ENCODE assay signal across 8 cellular contexts in genomic region chr19:16076154-16076957, GRCh38. TPM values are rescaled to one million over a fixed set of nuclear protein-coding genes. Genes with fewer than 3 reads are reported as not detected.
DNase-seq lines count a peak whose midpoint lies in the region; ATAC-seq and TF ChIP-seq lines count a peak whose summit lies in the region.

TSS of gene TPM4 (plus strand) at chr19:16076495. CDS start at chr19:16076566, 71 bp downstream.

- H3K27ac ChIP-seq in OCI-LY1 (ENCODE audit: low read depth, low read length, poor library complexity, severe bottlenecking) = peak within 1 kb of the TSS; percentile 84

- H4K20me1 ChIP-seq in OCI-LY1 (ENCODE audit: insufficient read depth, low read length) = no peaks in the 10 kb centered on the region

- no peaks in the 10 kb centered on the region for H3K9me2 ChIP-seq in OCI-LY1 (ENCODE audit: low read depth, low read length)

- peak; percentile 95 for DNase-seq in AG09319 (ENCODE audit: extremely low read depth, low read depth)
- DNase-seq in activated T-cell treated with anti-CD3 and anti-CD28 coated beads for 24 hours (ENCODE audit: low read depth) = peak; percentile 80
- no peak for DNase-seq in epithelial cell of proximal tubule (ENCODE audit: low read depth)
- DNase-seq in mucosa of gallbladder (ENCODE audit: low spot score) = peak; percentile 93
- peak; percentile 76 for DNase-seq in stimulated activated CD8-positive, alpha-beta memory T cell treated with anti-CD3 and anti-CD28 coated beads, Interleukin-4, amount 100 ng/mL, for 24 hours (ENCODE audit: low read depth)

- ATAC-seq in GM18868 (IDR thresholded peaks at IDR 0.05; ENCODE audit: unreplicated experiment) = peak; percentile 60
- peak; percentile 55 for ATAC-seq in HG03280 (IDR thresholded peaks at IDR 0.05; ENCODE audit: unreplicated experiment)

- H3F3A ChIP-seq in OCI-LY1 (ENCODE audit: insufficient read depth, low read length) = peaks cover 6% of the 10 kb centered on the region; the same call in 1 of the 2 replicates

- H3K4me3 ChIP-seq in OCI-LY1 (ENCODE audit: low read depth, low read length, poor library complexity, severe bottlenecking) (peak within 1 kb of the TSS; percentile 61), epithelial cell of proximal tubule (ENCODE audit: low read depth, low read length) (peak within 1 kb of the TSS; percentile 72)

- H2AFZ ChIP-seq in OCI-LY1 (ENCODE audit: low read length) = no peak within 1 kb of the TSS

- no peaks in the 10 kb centered on the region for H3K36me3 ChIP-seq in OCI-LY1 (ENCODE audit: insufficient read depth, low read length)

- H3K79me2 ChIP-seq in OCI-LY1 (ENCODE audit: insufficient read depth, low read length) = no peaks in the 10 kb centered on the region

- H3K27me3 ChIP-seq in OCI-LY1 (ENCODE audit: insufficient read depth, low read length) = no peaks in the 10 kb centered on the region

- TF ChIP-seq CTCF in AG09319 (IDR thresholded peaks at IDR 0.05; ENCODE audit: low read depth, low read length) = no peak
- no peak for TF ChIP-seq CTCF in OCI-LY1 (IDR thresholded peaks at IDR 0.05; ENCODE audit: low read length)
- TF ChIP-seq CTCF in epithelial cell of proximal tubule (conservative IDR thresholded peaks at IDR 0.05; ENCODE audit: low read depth, low read length) = no peak

- H3K4me1 ChIP-seq in OCI-LY1 (ENCODE audit: insufficient read depth, low read length, severe bottlenecking) = peaks cover 29% of the 10 kb centered on the region

- H3K4me2 ChIP-seq in OCI-LY1 (ENCODE audit: low read length) = peak within 1 kb of the TSS; percentile 69

- peak within 1 kb of the TSS; percentile 61 for H3K9ac ChIP-seq in OCI-LY1 (ENCODE audit: low read length)

- H3K9me3 ChIP-seq in OCI-LY1 (ENCODE audit: low read length) = no peaks in the 10 kb centered on the region

RNA-seq across cellular contexts. Expression of gene TPM4, which starts in this region (rescaled TPM):
- total RNA-seq in epithelial cell of proximal tubule (965 and 968 TPM in 2 replicates), mucosa of gallbladder (349 TPM)
